11 cellular contexts compared by ENCODE assay signal in genomic region chr5:132436936-132437335, GRCh38. TPM values are rescaled to one million over a fixed set of nuclear protein-coding genes. Genes with fewer than 3 reads are reported as not detected.
DNase-seq lines count a peak whose midpoint lies in the region; ATAC-seq and TF ChIP-seq lines count a peak whose summit lies in the region.
"Had no signal": no experiment of that assay in that cellular context is flagged by ENCODE, and none has a peak within 500 bp of the region (broad histone marks: within the 10 kb centered on the region; RNA-seq: fewer than 3 reads in every experiment).

No MANE protein-coding gene starts in this region.

- peaks cover 73% of the 10 kb centered on the region for H3K4me1 Mint-ChIP-seq in activated naive CD8-positive, alpha-beta T cell treated with anti-CD3 and anti-CD28 coated beads, Interleukin-2, amount 10 ng/mL, durations not matched to agents 7 days and 5 days
- peaks cover 92% of the 10 kb centered on the region in 2 donors for H3K4me1 Mint-ChIP-seq in natural killer cell

- H3K9me3 ChIP-seq in right cardiac atrium (ENCODE audit: control insufficient read depth, low read length): no peaks in the 10 kb centered on the region
- H3K9me3 ChIP-seq: HAP-1 had no signal

- no peaks in the 10 kb centered on the region for H3K9me3 Mint-ChIP-seq in activated naive CD8-positive, alpha-beta T cell treated with anti-CD3 and anti-CD28 coated beads, Interleukin-2, amount 10 ng/mL, durations not matched to agents 7 days and 5 days
- H3K9me3 Mint-ChIP-seq in natural killer cell: no peaks in the 10 kb centered on the region

- peak overlapping the region; percentile 77 for H3K27ac ChIP-seq in right cardiac atrium (ENCODE audit: low read length)
- H3K27ac ChIP-seq: epithelial cell of prostate, SK-N-MC had no signal

- WGBS in right cardiac atrium: 96% methylated on average over 3 of the region's 3 CpGs

- peaks cover 50% of the 10 kb centered on the region for H3K36me3 Mint-ChIP-seq in activated naive CD8-positive, alpha-beta T cell treated with anti-CD3 and anti-CD28 coated beads, Interleukin-2, amount 10 ng/mL, durations not matched to agents 7 days and 5 days
- H3K36me3 Mint-ChIP-seq in natural killer cell: no peaks in the 10 kb centered on the region

- no peak for ATAC-seq in right cardiac atrium
- ATAC-seq in Right ventricle myocardium superior (ENCODE audit: poor library complexity): no peak
- no peak for ATAC-seq in activated naive CD8-positive, alpha-beta T cell treated with anti-CD3 and anti-CD28 coated beads, Interleukin-2, amount 10 ng/mL, durations not matched to agents 7 days and 5 days (ENCODE audit: low read depth)
- ATAC-seq in natural killer cell: no peak
- ATAC-seq in GM21576 (IDR thresholded peaks at IDR 0.05; ENCODE audit: unreplicated experiment): no peak
- ATAC-seq in HG03442 (IDR thresholded peaks at IDR 0.05; ENCODE audit: unreplicated experiment): no peak

- no peak for DNase-seq in right cardiac atrium
- no peak for DNase-seq in Right ventricle myocardium superior
- no peak for DNase-seq in activated naive CD8-positive, alpha-beta T cell treated with anti-CD3 and anti-CD28 coated beads, Interleukin-2, amount 10 ng/mL, durations not matched to agents 7 days and 5 days
- no peak for DNase-seq in natural killer cell
- DNase-seq in stimulated activated CD4-positive, alpha-beta T cell treated with anti-CD3 and anti-CD28 coated beads, Interleukin-2, amount 100 ng/mL, for 48 hours: no peak
- DNase-seq in NCI-H2107 (lab: John Stamatoyannopoulos, UW): no peak

- peaks cover 30% of the 10 kb centered on the region for H3K4me1 ChIP-seq in right cardiac atrium (ENCODE audit: control insufficient read depth, insufficient read depth, low read length)
- H3K4me1 ChIP-seq: HAP-1 had no signal

- no peaks in the 10 kb centered on the region for H3K27me3 ChIP-seq in right cardiac atrium (ENCODE audit: control insufficient read depth, insufficient read depth)

- no peaks in the 10 kb centered on the region for H3K27me3 Mint-ChIP-seq in activated naive CD8-positive, alpha-beta T cell treated with anti-CD3 and anti-CD28 coated beads, Interleukin-2, amount 10 ng/mL, durations not matched to agents 7 days and 5 days
- H3K27me3 Mint-ChIP-seq in natural killer cell (ENCODE audit: low read depth in 2 of 2): no peaks in the 10 kb centered on the region

- peak overlapping the region; percentile 66 for H3K4me3 Mint-ChIP-seq in activated naive CD8-positive, alpha-beta T cell treated with anti-CD3 and anti-CD28 coated beads, Interleukin-2, amount 10 ng/mL, durations not matched to agents 7 days and 5 days
- peak overlapping the region; percentile 61 for H3K4me3 Mint-ChIP-seq in natural killer cell

- no peak for TF ChIP-seq CTCF in natural killer cell (IDR thresholded peaks at IDR 0.05)

- peak overlapping the region; percentile 86 for H3K27ac Mint-ChIP-seq in activated naive CD8-positive, alpha-beta T cell treated with anti-CD3 and anti-CD28 coated beads, Interleukin-2, amount 10 ng/mL, durations not matched to agents 7 days and 5 days
- peak overlapping the region; percentile 87 to 100 for H3K27ac Mint-ChIP-seq in natural killer cell

- no peak overlapping the region for H3K4me3 ChIP-seq in right cardiac atrium (ENCODE audit: low read length)
- H3K4me3 ChIP-seq: HAP-1, SK-N-MC had no signal

- intact Hi-C loops in right cardiac atrium (cut with DNase I): no loop called here
- intact Hi-C loops in Right ventricle myocardium superior (cut with DNase I): no loop called here
- intact Hi-C loops in natural killer cell (cut with micrococcal nuclease): no loop called here

- POLR2A ChIA-PET in activated naive CD8-positive, alpha-beta T cell treated with anti-CD3 and anti-CD28 coated beads, Interleukin-2, amount 10 ng/mL, durations not matched to agents 7 days and 5 days (lab: Charles Lee): interaction anchor here (1.1 to 6.1 kb wide), 9 partner anchors 10 to 54 kb away, joined by 3 to 65 read pairs (median 36); partner anchors contain the start of gene IRF1

RNA-seq across cellular contexts. Expression of gene IRF1, which starts 53.6 kb away (rescaled TPM):
- total RNA-seq in right cardiac atrium (10 to 100 TPM in 3 of 4 donors, 1 to 10 TPM in 1; 9.4 to 17.9 (median 13.8) TPM), Right ventricle myocardium superior (12.5 TPM), natural killer cell (1,000 to 10,000 TPM; 1,190 to 1,513 (median 1,282) TPM)
- 11.7 TPM for polyA plus RNA-seq in right cardiac atrium
- 100 to 1,000 TPM; 228 to 238 TPM for total RNA-seq in activated naive CD8-positive, alpha-beta T cell treated with anti-CD3 and anti-CD28 coated beads, Interleukin-2, amount 10 ng/mL, durations not matched to agents 7 days and 5 days

Comparison
In these comparisons a context has a peak if more than half of its experiments do, and no peak if none do; other contexts are left out.
1. RNA of gene IRF1, which starts 53.6 kb away (total RNA-seq): 1,190 to 1,513 TPM in natural killer cell and 228 to 238 TPM in activated naive CD8-positive, alpha-beta T cell treated with anti-CD3 and anti-CD28 coated beads, Interleukin-2, amount 10 ng/mL, durations not matched to agents 7 days and 5 days; 9.4 to 17.9 TPM in right cardiac atrium and 12.5 TPM in Right ventricle myocardium superior (single experiment); every median in the first group is over 10 times any median in the second.